8 cellular contexts compared by ENCODE assay signal in genomic region chr10:73358331-73359279, GRCh38. TPM values are rescaled to one million over a fixed set of nuclear protein-coding genes. Genes with fewer than 3 reads are reported as not detected.
DNase-seq lines count a peak whose midpoint lies in the region; ATAC-seq and TF ChIP-seq lines count a peak whose summit lies in the region.

CFAP70 (minus strand) TSS chr10:73358864; CDS start chr10:73354796, 4,068 bp downstream.

- no peaks in the 10 kb centered on the region for H3K36me3 ChIP-seq in prostate gland
- peaks cover 3% of the 10 kb centered on the region for H3K36me3 ChIP-seq in urinary bladder (ENCODE audit: insufficient read depth)

- DNase-seq in NCI-H1694 (lab: John Stamatoyannopoulos, UW) (peak; percentile 90), T-helper 17 cell (peak; percentile 82 to 89 (median 86)), anterior cingulate cortex (lab: John Stamatoyannopoulos, UW) (peak; percentile 29 to 92 (median 80)), right cardiac atrium (peak; percentile 94 to 96 (median 96)), prostate gland (ENCODE audit: low spot score) (peak; percentile 93)

- WGBS in right cardiac atrium, result 1% methylated on average over 45 of the region's 45 CpGs
- 1% methylated on average over 44 of the region's 45 CpGs for WGBS in prostate gland
- WGBS in urinary bladder, result under 1% methylated on average over 45 of the region's 45 CpGs

- peak within 1 kb of the TSS; percentile 95 for H3K4me3 Mint-ChIP-seq in T-helper 17 cell

- H3K9me3 ChIP-seq in T-helper 17 cell (ENCODE audit: control insufficient read depth, low read length, poor library complexity, severe bottlenecking), result no peaks in the 10 kb centered on the region
- no peaks in the 10 kb centered on the region for H3K9me3 ChIP-seq in right cardiac atrium (ENCODE audit: control insufficient read depth, low read length)
- H3K9me3 ChIP-seq in prostate gland, result no peaks in the 10 kb centered on the region

- H3K4me1 Mint-ChIP-seq in T-helper 17 cell, result peaks cover 14% of the 10 kb centered on the region

- H3K27me3 ChIP-seq in right cardiac atrium (ENCODE audit: control insufficient read depth, insufficient read depth), result no peaks in the 10 kb centered on the region
- H3K27me3 ChIP-seq in prostate gland (replicated peaks; ENCODE audit: insufficient read depth), result no peaks in the 10 kb centered on the region

- peak within 1 kb of the TSS; percentile 93 for H3K4me3 ChIP-seq in right cardiac atrium (ENCODE audit: low read length)
- peak within 1 kb of the TSS; percentile 57 to 61 for H3K4me3 ChIP-seq in prostate gland
- peak within 1 kb of the TSS; percentile 70 for H3K4me3 ChIP-seq in urinary bladder (ENCODE audit: low read depth, low read length)

- peak; percentile 86 for ATAC-seq in HG02884 (IDR thresholded peaks at IDR 0.05; ENCODE audit: unreplicated experiment)
- ATAC-seq in T-helper 17 cell, result peak; percentile 95
- ATAC-seq in right cardiac atrium, result peak; percentile 95 to 96

- peak within 1 kb of the TSS; percentile 99 for H3K27ac Mint-ChIP-seq in T-helper 17 cell

- H3K27ac ChIP-seq in right cardiac atrium (ENCODE audit: low read length) (peak within 1 kb of the TSS; percentile 49), prostate gland (peak within 1 kb of the TSS; percentile 63 to 72), urinary bladder (ENCODE audit: low read depth) (no peak within 1 kb of the TSS)

- H3K27me3 Mint-ChIP-seq in T-helper 17 cell, result peaks cover 8% of the 10 kb centered on the region

- peak; percentile 74 for TF ChIP-seq POLR2A in GM15510 (IDR thresholded peaks at IDR 0.05; ENCODE audit: borderline replicate concordance, extremely low read depth, insufficient read length)
- TF ChIP-seq POLR2A in prostate gland (IDR thresholded peaks at IDR 0.05), result peak; percentile 28

- H3K4me1 ChIP-seq in right cardiac atrium (ENCODE audit: control insufficient read depth, insufficient read depth, low read length) (no peaks in the 10 kb centered on the region), prostate gland (replicated peaks) (no peaks in the 10 kb centered on the region), urinary bladder (ENCODE audit: insufficient read depth) (no peaks in the 10 kb centered on the region)

- TF ChIP-seq CTCF in prostate gland (IDR thresholded peaks at IDR 0.05), result peak in 1 of 4 experiments; percentile 7

- intact Hi-C loops in right cardiac atrium (cut with DNase I), result no loop called here
- intact Hi-C loops in prostate gland (cut with DNase I), result no loop called here

- no peaks in the 10 kb centered on the region for H3K36me3 Mint-ChIP-seq in T-helper 17 cell (ENCODE audit: low read depth)

RNA-seq across cellular contexts. Expression of gene CFAP70, which starts in this region (rescaled TPM):
- total RNA-seq in T-helper 17 cell, result 1 to 10 TPM; 2.4 to 2.6 TPM
- total RNA-seq in right cardiac atrium, result 1 to 10 TPM; 1.6 to 2.3 (median 1.9) TPM
- polyA plus RNA-seq in right cardiac atrium, result 1.2 TPM
- 10 to 100 TPM in 1 of 2 donors, 1 to 10 TPM in 1; 7.2 to 11.9 TPM for total RNA-seq in prostate gland
- total RNA-seq in urinary bladder, result 2.2 TPM
- polyA plus RNA-seq in urinary bladder, result 0.56 TPM
